Comparison of ENCODE assay signal across 15 cellular contexts in genomic region chr22:24144471-24145115, GRCh38. TPM values are rescaled to one million over a fixed set of nuclear protein-coding genes. Genes with fewer than 3 reads are reported as not detected.
DNase-seq lines count a peak whose midpoint lies in the region; ATAC-seq, FAIRE-seq and TF ChIP-seq lines count a peak whose summit lies in the region.
"Had no signal": no experiment of that assay in that cellular context is flagged by ENCODE, and none has a peak within 500 bp of the region (broad histone marks: within the 10 kb centered on the region; RNA-seq: fewer than 3 reads in every experiment).

No MANE protein-coding gene starts in this region.

- ATAC-seq in GM18907 (IDR thresholded peaks at IDR 0.05; ENCODE audit: unreplicated experiment) = no peak
- ATAC-seq: PC-3 had no signal

- peaks cover 5% of the 10 kb centered on the region for H3K36me3 Mint-ChIP-seq in Caco-2 (ENCODE audit: insufficient read depth, unreplicated experiment)

- H3K4me1 ChIP-seq in Caco-2 = peaks cover 38% of the 10 kb centered on the region
- H3K4me1 ChIP-seq in PC-9 (replicated peaks; ENCODE audit: insufficient read depth) = peaks cover 52% of the 10 kb centered on the region
- peaks cover 53% of the 10 kb centered on the region for H3K4me1 ChIP-seq in cardiac muscle cell (ENCODE audit: low read depth)
- peaks cover 45 to 66% (median 57%) of the 10 kb centered on the region in 3 donors for H3K4me1 ChIP-seq in skeletal muscle tissue (ENCODE audit: control insufficient read depth in 3 of 3, insufficient read depth in 3 of 3, low read length in 3 of 3)

- no peaks in the 10 kb centered on the region for H3K27me3 ChIP-seq in Caco-2 (replicated peaks; ENCODE audit: control insufficient read depth, insufficient read depth, low read length)
- no peaks in the 10 kb centered on the region for H3K27me3 ChIP-seq in PC-9 (ENCODE audit: insufficient read depth, low read depth)
- H3K27me3 ChIP-seq in cardiac muscle cell = no peaks in the 10 kb centered on the region
- no peaks in the 10 kb centered on the region for H3K27me3 ChIP-seq in skeletal muscle tissue (ENCODE audit: control insufficient read depth in 3 of 3, insufficient read depth in 3 of 3, low read length in 3 of 3)

- intact Hi-C loops in Caco-2 (cut with micrococcal nuclease; ENCODE audit: unreplicated experiment) (no loop called here), PC-9 (cut with micrococcal nuclease; ENCODE audit: unreplicated experiment) (no loop called here)

- no peaks in the 10 kb centered on the region for H4K20me1 ChIP-seq in PC-9 (ENCODE audit: insufficient read depth)

- no peaks in the 10 kb centered on the region for H3K9me3 ChIP-seq in Caco-2
- no peaks in the 10 kb centered on the region for H3K9me3 ChIP-seq in PC-9 (ENCODE audit: insufficient read depth, low read depth)
- no peaks in the 10 kb centered on the region for H3K9me3 ChIP-seq in cardiac muscle cell (ENCODE audit: low read depth)
- H3K9me3 ChIP-seq in skeletal muscle tissue (ENCODE audit: control insufficient read depth in 3 of 3, low read length in 3 of 3) = no peaks in the 10 kb centered on the region

- peaks cover 33% of the 10 kb centered on the region for H3K4me1 Mint-ChIP-seq in Caco-2 (ENCODE audit: low read depth, unreplicated experiment)

- in situ Hi-C loops in GM13976 (cut with MboI; ENCODE audit: low sequenced_read_pairs, unreplicated experiment) = no loop called here

- peak overlapping the region; percentile 59; the same call in 1 of the 2 replicates for H3K4me2 ChIP-seq in PC-9

- H3K9me2 ChIP-seq in PC-9 (ENCODE audit: insufficient read depth) = no peaks in the 10 kb centered on the region

- no peak overlapping the region for H3K4me3 Mint-ChIP-seq in Caco-2 (ENCODE audit: unreplicated experiment)

- BruUV-seq in Caco-2 (replicated peaks; lab: Mats Ljungman, UMichigan) = no TSS peak
- no TSS peak for BruUV-seq in PC-9 (replicated peaks; lab: Mats Ljungman, UMichigan)

- no peak for FAIRE-seq in RCC 7860 (lab: Jason Lieb, UNC)

- no peaks in the 10 kb centered on the region for H3K27me3 Mint-ChIP-seq in Caco-2 (ENCODE audit: insufficient read depth, unreplicated experiment)

- peaks cover 29% of the 10 kb centered on the region for H3F3A ChIP-seq in PC-9 (ENCODE audit: insufficient read depth, low read depth)

- H3K4me3 ChIP-seq in Caco-2 (ENCODE audit: low read depth, low read length) = no peak overlapping the region
- no peak overlapping the region for H3K4me3 ChIP-seq in PC-9
- no peak overlapping the region for H3K4me3 ChIP-seq in cardiac muscle cell
- no peak overlapping the region for H3K4me3 ChIP-seq in skeletal muscle tissue (ENCODE audit: low read length in 3 of 3)

- H3K36me3 ChIP-seq in Caco-2 (ENCODE audit: control insufficient read depth, insufficient read depth, low read length) = peaks cover 3% of the 10 kb centered on the region
- H3K36me3 ChIP-seq in PC-9 (ENCODE audit: low read depth) = no peaks in the 10 kb centered on the region
- H3K36me3 ChIP-seq in cardiac muscle cell = no peaks in the 10 kb centered on the region
- peaks cover 0 to 8% (median 5%) of the 10 kb centered on the region in 3 donors for H3K36me3 ChIP-seq in skeletal muscle tissue (ENCODE audit: control insufficient read depth in 3 of 3, insufficient read depth in 3 of 3, low read length in 3 of 3)

- peak overlapping the region in 1 of 3 donors; percentile 16 for H3K9ac ChIP-seq in skeletal muscle tissue (ENCODE audit: low read depth in 1 of 3, low read length in 3 of 3)

- H3K27ac Mint-ChIP-seq in Caco-2 (ENCODE audit: unreplicated experiment) = peak overlapping the region; percentile 12

- DNase-seq in Caco-2 (no peak), PC-9 (no peak), cardiac muscle cell (ENCODE audit: low read depth in 1 of 2, low spot score in 1 of 2) (no peak), GM13976 (ENCODE audit: low spot score) (no peak), RCC 7860 (ENCODE audit: low spot score) (no peak), NCI-H2227 (lab: John Stamatoyannopoulos, UW; ENCODE audit: unreplicated experiment) (no peak)
- DNase-seq: activated gamma-delta T cell; DMS79; NCI-H2081; PC-3; stimulated activated CD4-positive, alpha-beta T cell treated with anti-CD3 and anti-CD28 coated beads, Interleukin-15, amount 100 ng/mL, for 24 hours; stimulated activated naive CD4-positive, alpha-beta T cell treated with Interleukin-2 at 50 U/mL for 16 hours; WERI-Rb-1 had no signal

- H3K9me3 Mint-ChIP-seq in Caco-2 (ENCODE audit: unreplicated experiment) = no peaks in the 10 kb centered on the region

- H3K27ac ChIP-seq in PC-9 (no peak overlapping the region), cardiac muscle cell (peak overlapping the region; percentile 99), skeletal muscle tissue (ENCODE audit: low read depth, low read length) (peak overlapping the region; percentile 82)
- H3K27ac ChIP-seq: WERI-Rb-1 had no signal

- no peak overlapping the region for H2AFZ ChIP-seq in PC-9

- H3K79me2 ChIP-seq in PC-9 (ENCODE audit: low read depth) = no peaks in the 10 kb centered on the region

- POLR2A ChIA-PET in Caco-2 (lab: Charles Lee) = interaction anchor here (0.5 kb wide), 1 partner anchor 84 kb away, joined by 4 read pairs; no protein-coding TSS in a partner anchor
- POLR2A ChIA-PET in PC-9 (lab: Charles Lee; ENCODE audit: unreplicated experiment) = no interaction called here

- CTCF ChIA-PET in Caco-2 (lab: Charles Lee) (interaction anchor here (0.7 kb wide), 1 partner anchor 61 kb away, joined by 4 read pairs; no protein-coding TSS in a partner anchor), PC-9 (lab: Charles Lee) (no interaction called here)

- TF ChIP-seq CTCF in Caco-2 (IDR thresholded peaks at IDR 0.05; ENCODE audit: insufficient read depth in 1 of 2, low read depth in 1 of 2, low read length in 1 of 2, severe bottlenecking in 1 of 2, unreplicated experiment in 1 of 2) = no peak
- no peak for TF ChIP-seq CTCF in PC-9 (conservative IDR thresholded peaks at IDR 0.05)
- no peak for TF ChIP-seq CTCF in cardiac muscle cell (IDR thresholded peaks at IDR 0.05; ENCODE audit: low read depth, low read length)
- no peak for TF ChIP-seq CTCF in GM13976 (IDR thresholded peaks at IDR 0.05; ENCODE audit: borderline replicate concordance, control extremely low read depth, extremely low read depth, insufficient read depth, missing control alignments)

RNA-seq across cellular contexts. Expression of gene SUSD2, which starts 36.7 kb away (rescaled TPM):
- total RNA-seq in Caco-2 (2022) (7.0 and 8.6 TPM in 2 replicates), PC-9 (2021) (5.5 and 5.7 TPM in 2 replicates), cardiac muscle cell (2.2 and 2.6 TPM in 2 replicates), skeletal muscle tissue (0.52 TPM)
- 1.8 and 2.2 TPM in 2 replicates for polyA plus RNA-seq in cardiac muscle cell
